Comparison of ENCODE assay signal across 10 cellular contexts in the genomic region with DNA sequence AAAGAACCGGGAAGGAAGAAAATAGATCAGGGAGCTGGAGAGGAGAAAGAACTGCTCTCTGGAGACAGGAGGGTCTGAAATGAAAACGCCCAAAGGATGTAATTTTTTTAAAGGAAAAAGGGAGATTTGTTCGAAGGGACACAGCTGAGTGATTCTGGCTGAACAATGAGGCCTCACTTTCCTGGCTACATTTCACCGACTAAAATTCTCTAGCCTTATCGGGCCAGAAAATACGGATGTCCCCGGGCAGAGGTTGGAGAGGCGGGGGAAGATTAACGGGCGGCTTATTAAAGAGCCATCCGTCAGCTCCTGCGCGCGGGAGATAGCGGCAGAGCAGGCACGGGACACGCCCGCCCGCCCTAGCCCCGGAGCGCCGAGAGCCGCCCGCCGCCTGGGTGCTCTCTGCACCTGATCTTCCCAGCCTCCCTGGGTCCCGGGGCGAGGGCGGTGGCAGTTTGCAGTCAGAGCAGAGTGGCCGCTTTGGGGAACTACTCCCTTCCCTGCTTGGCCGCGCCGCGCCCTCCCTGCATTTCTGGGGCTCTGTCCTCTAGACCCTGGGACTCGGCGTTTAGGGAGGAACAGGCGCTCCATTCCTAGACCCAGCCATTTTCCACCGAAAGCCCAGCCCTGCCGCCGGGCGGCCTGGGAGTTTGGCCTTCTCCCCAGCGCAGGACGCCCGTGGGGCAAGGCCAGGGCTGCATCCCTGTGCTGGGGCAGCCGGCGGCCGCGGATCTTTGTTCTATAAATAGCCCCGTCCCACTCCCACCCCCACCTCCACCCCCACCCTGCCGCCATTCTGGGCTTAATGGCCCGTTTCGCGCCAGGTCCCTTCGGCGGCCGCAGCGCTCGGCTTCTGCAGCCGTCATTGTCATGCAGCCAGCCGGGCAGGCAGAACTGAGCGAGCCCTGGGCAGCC. TPM values are rescaled to one million over a fixed set of nuclear protein-coding genes. Genes with fewer than 3 reads are reported as not detected.
DNase-seq lines count a peak whose midpoint lies in the region; ATAC-seq and TF ChIP-seq lines count a peak whose summit lies in the region.
"Had no signal": no experiment of that assay in that cellular context is flagged by ENCODE, and none has a peak within 500 bp of the region (broad histone marks: within the 10 kb centered on the region; RNA-seq: fewer than 3 reads in every experiment).

No MANE protein-coding gene starts in this region.

- peaks cover 34% of the 10 kb centered on the region for H3K4me1 ChIP-seq in HUES48 (ENCODE audit: control insufficient read depth, insufficient read depth, low read length)
- peaks cover 43% of the 10 kb centered on the region for H3K4me1 ChIP-seq in iPS-18a (ENCODE audit: control insufficient read depth, low read depth, low read length)
- H3K4me1 ChIP-seq in skeletal muscle tissue (ENCODE audit: control insufficient read depth in 3 of 3, insufficient read depth in 3 of 3, low read length in 3 of 3): peaks cover 40 to 48% (median 47%) of the 10 kb centered on the region in 3 donors
- peaks cover 26 to 52% (median 45%) of the 10 kb centered on the region in 4 donors for H3K4me1 ChIP-seq in transverse colon
- no peaks in the 10 kb centered on the region for H3K4me1 ChIP-seq in Caco-2

- H3K36me3 ChIP-seq in HUES48 (ENCODE audit: control insufficient read depth, insufficient read depth, low read length) (no peaks in the 10 kb centered on the region), iPS-18a (ENCODE audit: control insufficient read depth, low read depth, low read length) (no peaks in the 10 kb centered on the region), skeletal muscle tissue (ENCODE audit: control insufficient read depth in 3 of 3, insufficient read depth in 3 of 3, low read length in 3 of 3) (no peaks in the 10 kb centered on the region), transverse colon (no peaks in the 10 kb centered on the region), Caco-2 (ENCODE audit: control insufficient read depth, insufficient read depth, low read length) (no peaks in the 10 kb centered on the region; the same call in 1 of the 2 replicates)

- intact Hi-C loops in activated T-helper 2 cell treated with anti-CD3 and anti-CD28 coated beads, Interferon-gamma antibody, Interleukin-2, Interleukin-4, amounts not matched to agents 10 μg/mL and 5 μg/mL and 100 μg/mL, durations not matched to agents 14 hours and 24 hours and 36 hours (cut with micrococcal nuclease): no loop called here
- intact Hi-C loops in transverse colon (cut with DNase I; ENCODE audit: low total_unique reads) (no loop called here), Caco-2 (cut with micrococcal nuclease; ENCODE audit: unreplicated experiment) (no loop called here)

- H3K4me1 Mint-ChIP-seq in activated T-helper 2 cell treated with anti-CD3 and anti-CD28 coated beads, Interferon-gamma antibody, Interleukin-2, Interleukin-4, amounts not matched to agents 10 μg/mL and 5 μg/mL and 100 μg/mL, durations not matched to agents 14 hours and 24 hours and 36 hours (ENCODE audit: low read depth): peaks cover 35% of the 10 kb centered on the region
- peaks cover 7% of the 10 kb centered on the region for H3K4me1 Mint-ChIP-seq in Caco-2 (ENCODE audit: low read depth, unreplicated experiment)

- no peak overlapping the region for H3K27ac Mint-ChIP-seq in activated T-helper 2 cell treated with anti-CD3 and anti-CD28 coated beads, Interferon-gamma antibody, Interleukin-2, Interleukin-4, amounts not matched to agents 10 μg/mL and 5 μg/mL and 100 μg/mL, durations not matched to agents 14 hours and 24 hours and 36 hours
- no peak overlapping the region for H3K27ac Mint-ChIP-seq in Caco-2 (ENCODE audit: unreplicated experiment)

- H3K4me3 ChIP-seq in HUES48 (ENCODE audit: low read depth, low read length): peak overlapping the region; percentile 64
- H3K4me3 ChIP-seq in iPS-18a (ENCODE audit: low read length): peak overlapping the region; percentile 56
- peak overlapping the region in 2 of 3 donors; percentile 63 to 70 for H3K4me3 ChIP-seq in skeletal muscle tissue (ENCODE audit: low read length in 3 of 3)
- peak overlapping the region in 2 of 4 donors; percentile 17 to 39 for H3K4me3 ChIP-seq in transverse colon
- H3K4me3 ChIP-seq in Caco-2 (ENCODE audit: low read depth, low read length): no peak overlapping the region

- peaks cover 54% of the 10 kb centered on the region for H3K27me3 Mint-ChIP-seq in activated T-helper 2 cell treated with anti-CD3 and anti-CD28 coated beads, Interferon-gamma antibody, Interleukin-2, Interleukin-4, amounts not matched to agents 10 μg/mL and 5 μg/mL and 100 μg/mL, durations not matched to agents 14 hours and 24 hours and 36 hours (ENCODE audit: low read depth)
- peaks cover 5% of the 10 kb centered on the region for H3K27me3 Mint-ChIP-seq in Caco-2 (ENCODE audit: insufficient read depth, unreplicated experiment)

- TF ChIP-seq POLR2A in transverse colon (IDR thresholded peaks at IDR 0.05): no peak

- BruUV-seq in Caco-2 (replicated peaks; lab: Mats Ljungman, UMichigan): no TSS peak

- no peak for DNase-seq in activated T-helper 2 cell treated with anti-CD3 and anti-CD28 coated beads, Interferon-gamma antibody, Interleukin-2, Interleukin-4, amounts not matched to agents 10 μg/mL and 5 μg/mL and 100 μg/mL, durations not matched to agents 14 hours and 24 hours and 36 hours (ENCODE audit: low spot score)
- no peak for DNase-seq in transverse colon
- DNase-seq in Caco-2: no peak
- no peak for DNase-seq in NCI-H2196 treated with DMSO at 0.1 percent for 48 hours (lab: John Stamatoyannopoulos, UW; ENCODE audit: unreplicated experiment)
- DNase-seq: NCI-H345 had no signal

- TF ChIP-seq CTCF in transverse colon (IDR thresholded peaks at IDR 0.05): no peak
- no peak for TF ChIP-seq CTCF in Caco-2 (IDR thresholded peaks at IDR 0.05; ENCODE audit: insufficient read depth in 1 of 2, low read depth in 1 of 2, low read length in 1 of 2, severe bottlenecking in 1 of 2, unreplicated experiment in 1 of 2)

- WGBS in transverse colon (ENCODE audit: low coverage in 1 of 2), 2 donors: 13 to 17% methylated on average over 10 to 45 of the region's 60 CpGs

- POLR2A ChIA-PET in Caco-2 (lab: Charles Lee): no interaction called here

- H3K9ac ChIP-seq in HUES48 (ENCODE audit: low read depth, low read length) (no peak overlapping the region), iPS-18a (ENCODE audit: low read length) (peak overlapping the region; percentile 16), skeletal muscle tissue (ENCODE audit: low read depth in 1 of 3, low read length in 3 of 3) (peak overlapping the region in 2 of 3 donors; percentile 38 to 66)

- H3K9me3 Mint-ChIP-seq in activated T-helper 2 cell treated with anti-CD3 and anti-CD28 coated beads, Interferon-gamma antibody, Interleukin-2, Interleukin-4, amounts not matched to agents 10 μg/mL and 5 μg/mL and 100 μg/mL, durations not matched to agents 14 hours and 24 hours and 36 hours: no peaks in the 10 kb centered on the region
- no peaks in the 10 kb centered on the region for H3K9me3 Mint-ChIP-seq in Caco-2 (ENCODE audit: unreplicated experiment)

- H3K27ac ChIP-seq in HUES48 (ENCODE audit: low read depth, low read length) (peak overlapping the region; percentile 43), iPS-18a (ENCODE audit: low read length) (no peak overlapping the region), skeletal muscle tissue (ENCODE audit: low read depth, low read length) (no peak overlapping the region), transverse colon (no peak overlapping the region)

- H3K36me3 Mint-ChIP-seq in activated T-helper 2 cell treated with anti-CD3 and anti-CD28 coated beads, Interferon-gamma antibody, Interleukin-2, Interleukin-4, amounts not matched to agents 10 μg/mL and 5 μg/mL and 100 μg/mL, durations not matched to agents 14 hours and 24 hours and 36 hours (ENCODE audit: low read depth): peaks cover 54% of the 10 kb centered on the region
- H3K36me3 Mint-ChIP-seq in Caco-2 (ENCODE audit: insufficient read depth, unreplicated experiment): peaks cover 7% of the 10 kb centered on the region

- CTCF ChIA-PET in Caco-2 (lab: Charles Lee): no interaction called here

- H3K9me3 ChIP-seq in HUES48 (ENCODE audit: control insufficient read depth, insufficient read depth, low read length): no peaks in the 10 kb centered on the region
- H3K9me3 ChIP-seq in iPS-18a (ENCODE audit: control insufficient read depth, low read depth, low read length): no peaks in the 10 kb centered on the region
- no peaks in the 10 kb centered on the region for H3K9me3 ChIP-seq in skeletal muscle tissue (ENCODE audit: control insufficient read depth in 3 of 3, low read length in 3 of 3)
- no peaks in the 10 kb centered on the region for H3K9me3 ChIP-seq in transverse colon
- no peaks in the 10 kb centered on the region for H3K9me3 ChIP-seq in Caco-2

- no peak for ATAC-seq in HG03280 (IDR thresholded peaks at IDR 0.05; ENCODE audit: unreplicated experiment)

- H3K27me3 ChIP-seq in HUES48 (ENCODE audit: control insufficient read depth, insufficient read depth, low read length) (peaks cover 98% of the 10 kb centered on the region), iPS-18a (ENCODE audit: control insufficient read depth, insufficient read depth, low read length) (peaks cover 91% of the 10 kb centered on the region), skeletal muscle tissue (ENCODE audit: control insufficient read depth in 3 of 3, insufficient read depth in 3 of 3, low read length in 3 of 3) (peaks cover 65 to 81% (median 78%) of the 10 kb centered on the region in 3 donors), transverse colon (peaks cover 93% of the 10 kb centered on the region), Caco-2 (replicated peaks; ENCODE audit: control insufficient read depth, insufficient read depth, low read length) (no peaks in the 10 kb centered on the region)

- in situ Hi-C loops in transverse colon (cut with MboI; ENCODE audit: low pct_ligation_motif_present in 1 of 4, low pct_unique_long_range_greater_than_20kb in 1 of 4, low sequenced_read_pairs in 3 of 4): loop anchor here in 3 of 4 donors (25.0 kb wide), 2 partner anchors 111 to 411 kb away; a partner anchor contains a TSS

- peak overlapping the region; percentile 41 for H3K4me3 Mint-ChIP-seq in activated T-helper 2 cell treated with anti-CD3 and anti-CD28 coated beads, Interferon-gamma antibody, Interleukin-2, Interleukin-4, amounts not matched to agents 10 μg/mL and 5 μg/mL and 100 μg/mL, durations not matched to agents 14 hours and 24 hours and 36 hours (ENCODE audit: low read depth)
- H3K4me3 Mint-ChIP-seq in Caco-2 (ENCODE audit: unreplicated experiment): no peak overlapping the region

- TF ChIP-seq EP300 in transverse colon (IDR thresholded peaks at IDR 0.05; ENCODE audit: low read depth): no peak

RNA-seq across cellular contexts. Expression of a gene that starts 6.5 kb away (rescaled TPM):
- 41.4 and 42.0 TPM in 2 replicates for total RNA-seq in activated T-helper 2 cell treated with anti-CD3 and anti-CD28 coated beads, Interferon-gamma antibody, Interleukin-2, Interleukin-4, amounts not matched to agents 10 μg/mL and 5 μg/mL and 100 μg/mL, durations not matched to agents 14 hours and 24 hours and 36 hours
- total RNA-seq in skeletal muscle tissue: 0.52 TPM
- total RNA-seq in transverse colon: not detected
- total RNA-seq in Caco-2 (2022): 14.7 and 18.5 TPM in 2 replicates

RNA-seq across cellular contexts. Expression of a gene that starts 53.0 kb away (rescaled TPM):
- not detected in 2 replicates for total RNA-seq in activated T-helper 2 cell treated with anti-CD3 and anti-CD28 coated beads, Interferon-gamma antibody, Interleukin-2, Interleukin-4, amounts not matched to agents 10 μg/mL and 5 μg/mL and 100 μg/mL, durations not matched to agents 14 hours and 24 hours and 36 hours
- total RNA-seq in skeletal muscle tissue: 0.52 TPM
- total RNA-seq in transverse colon: not detected
- total RNA-seq in Caco-2 (2022): 3.1 and 3.3 TPM in 2 replicates
- total RNA-seq: pulmonary artery endothelial cell had no signal

Comparison
In these comparisons a context has a peak if more than half of its experiments do, and no peak if none do; other contexts are left out.
1. RNA of a gene that starts 6.5 kb away (total RNA-seq): 41.4 to 42.0 TPM in activated T-helper 2 cell treated with anti-CD3 and anti-CD28 coated beads, Interferon-gamma antibody, Interleukin-2, Interleukin-4, amounts not matched to agents 10 μg/mL and 5 μg/mL and 100 μg/mL, durations not matched to agents 14 hours and 24 hours and 36 hours and 14.7 to 18.5 TPM in Caco-2; 0.52 TPM in skeletal muscle tissue (single experiment) and not detected in transverse colon; every median in the first group is over 10 times any median in the second.